1 cellular context compared by ENCODE assay signal in the genomic region with DNA sequence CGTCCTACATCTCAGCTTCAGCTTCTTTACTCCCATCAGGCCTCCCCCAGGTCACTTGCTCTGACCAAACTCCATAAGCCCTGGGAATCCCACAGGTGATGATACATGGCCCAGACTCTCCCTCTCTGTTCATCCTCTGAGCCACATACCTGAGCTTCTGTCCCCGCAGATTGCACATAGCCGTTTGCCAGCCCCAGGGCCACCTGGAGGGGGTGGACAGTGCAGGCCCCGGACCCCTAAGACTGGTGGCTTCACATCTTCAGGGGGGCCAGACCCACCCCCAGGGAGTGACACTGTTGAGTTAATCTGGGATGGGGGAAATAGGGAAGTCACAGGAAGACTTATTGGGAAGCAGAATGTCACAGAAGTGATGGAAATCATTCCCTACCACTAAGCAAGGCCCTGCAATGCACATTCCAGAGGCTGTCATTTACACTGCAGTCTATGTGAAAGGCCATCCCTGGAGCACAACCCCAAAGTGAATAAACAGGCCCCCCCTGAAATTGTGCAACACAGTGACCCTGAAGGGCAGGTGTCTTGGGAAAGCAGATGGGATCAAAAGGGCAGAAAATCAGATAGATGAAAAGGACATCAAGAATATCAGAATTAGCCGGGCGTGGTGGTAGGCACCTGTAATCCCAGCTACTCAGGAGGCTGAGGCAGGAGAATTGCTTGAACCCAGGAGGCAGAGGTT.
TF ChIP-seq lines count a peak whose summit lies in the region.

No MANE protein-coding gene starts in this region.

TF ChIP-seq in HepG2, 621 proteins besides CTCF, POLR2A, EP300 and RAD21 (continued from another document and continues in another):
- TF ChIP-seq, protein P1, sequence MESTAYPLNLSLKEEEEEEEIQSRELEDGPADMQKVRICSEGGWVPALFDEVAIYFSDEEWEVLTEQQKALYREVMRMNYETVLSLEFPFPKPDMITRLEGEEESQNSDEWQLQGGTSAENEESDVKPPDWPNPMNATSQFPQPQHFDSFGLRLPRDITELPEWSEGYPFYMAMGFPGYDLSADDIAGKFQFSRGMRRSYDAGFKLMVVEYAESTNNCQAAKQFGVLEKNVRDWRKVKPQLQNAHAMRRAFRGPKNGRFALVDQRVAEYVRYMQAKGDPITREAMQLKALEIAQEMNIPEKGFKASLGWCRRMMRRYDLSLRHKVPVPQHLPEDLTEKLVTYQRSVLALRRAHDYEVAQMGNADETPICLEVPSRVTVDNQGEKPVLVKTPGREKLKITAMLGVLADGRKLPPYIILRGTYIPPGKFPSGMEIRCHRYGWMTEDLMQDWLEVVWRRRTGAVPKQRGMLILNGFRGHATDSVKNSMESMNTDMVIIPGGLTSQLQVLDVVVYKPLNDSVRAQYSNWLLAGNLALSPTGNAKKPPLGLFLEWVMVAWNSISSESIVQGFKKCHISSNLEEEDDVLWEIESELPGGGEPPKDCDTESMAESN (CRISPR knock-in tag; conservative IDR thresholded peaks at IDR 0.05): peak; percentile 76; the same call in 1 of the 2 replicates
- no peak for TF ChIP-seq RBAK (CRISPR knock-in tag; IDR thresholded peaks at IDR 0.05)
- peak; percentile 82; the same call in 1 of the 2 replicates for TF ChIP-seq HOXA3 (CRISPR knock-in tag; IDR thresholded peaks at IDR 0.05)
- TF ChIP-seq MEF2D (CRISPR knock-in tag; IDR thresholded peaks at IDR 0.05): peak; percentile 85; the same call in 1 of the 2 replicates
- TF ChIP-seq EHMT2 (IDR thresholded peaks at IDR 0.05; ENCODE audit: borderline replicate concordance, low read depth, low read length): no peak
- no peak for TF ChIP-seq PAF1 (CRISPR knock-in tag; IDR thresholded peaks at IDR 0.05)
- no peak for TF ChIP-seq KLF9 (CRISPR knock-in tag; IDR thresholded peaks at IDR 0.05; ENCODE audit: low read depth)
- TF ChIP-seq, protein P2, sequence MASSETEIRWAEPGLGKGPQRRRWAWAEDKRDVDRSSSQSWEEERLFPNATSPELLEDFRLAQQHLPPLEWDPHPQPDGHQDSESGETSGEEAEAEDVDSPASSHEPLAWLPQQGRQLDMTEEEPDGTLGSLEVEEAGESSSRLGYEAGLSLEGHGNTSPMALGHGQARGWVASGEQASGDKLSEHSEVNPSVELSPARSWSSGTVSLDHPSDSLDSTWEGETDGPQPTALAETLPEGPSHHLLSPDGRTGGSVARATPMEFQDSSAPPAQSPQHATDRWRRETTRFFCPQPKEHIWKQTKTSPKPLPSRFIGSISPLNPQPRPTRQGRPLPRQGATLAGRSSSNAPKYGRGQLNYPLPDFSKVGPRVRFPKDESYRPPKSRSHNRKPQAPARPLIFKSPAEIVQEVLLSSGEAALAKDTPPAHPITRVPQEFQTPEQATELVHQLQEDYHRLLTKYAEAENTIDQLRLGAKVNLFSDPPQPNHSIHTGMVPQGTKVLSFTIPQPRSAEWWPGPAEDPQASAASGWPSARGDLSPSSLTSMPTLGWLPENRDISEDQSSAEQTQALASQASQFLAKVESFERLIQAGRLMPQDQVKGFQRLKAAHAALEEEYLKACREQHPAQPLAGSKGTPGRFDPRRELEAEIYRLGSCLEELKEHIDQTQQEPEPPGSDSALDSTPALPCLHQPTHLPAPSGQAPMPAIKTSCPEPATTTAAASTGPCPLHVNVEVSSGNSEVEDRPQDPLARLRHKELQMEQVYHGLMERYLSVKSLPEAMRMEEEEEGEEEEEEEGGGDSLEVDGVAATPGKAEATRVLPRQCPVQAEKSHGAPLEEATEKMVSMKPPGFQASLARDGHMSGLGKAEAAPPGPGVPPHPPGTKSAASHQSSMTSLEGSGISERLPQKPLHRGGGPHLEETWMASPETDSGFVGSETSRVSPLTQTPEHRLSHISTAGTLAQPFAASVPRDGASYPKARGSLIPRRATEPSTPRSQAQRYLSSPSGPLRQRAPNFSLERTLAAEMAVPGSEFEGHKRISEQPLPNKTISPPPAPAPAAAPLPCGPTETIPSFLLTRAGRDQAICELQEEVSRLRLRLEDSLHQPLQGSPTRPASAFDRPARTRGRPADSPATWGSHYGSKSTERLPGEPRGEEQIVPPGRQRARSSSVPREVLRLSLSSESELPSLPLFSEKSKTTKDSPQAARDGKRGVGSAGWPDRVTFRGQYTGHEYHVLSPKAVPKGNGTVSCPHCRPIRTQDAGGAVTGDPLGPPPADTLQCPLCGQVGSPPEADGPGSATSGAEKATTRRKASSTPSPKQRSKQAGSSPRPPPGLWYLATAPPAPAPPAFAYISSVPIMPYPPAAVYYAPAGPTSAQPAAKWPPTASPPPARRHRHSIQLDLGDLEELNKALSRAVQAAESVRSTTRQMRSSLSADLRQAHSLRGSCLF (CRISPR knock-in tag; IDR thresholded peaks at IDR 0.05; ENCODE audit: borderline replicate concordance): no peak
- TF ChIP-seq, protein P3, sequence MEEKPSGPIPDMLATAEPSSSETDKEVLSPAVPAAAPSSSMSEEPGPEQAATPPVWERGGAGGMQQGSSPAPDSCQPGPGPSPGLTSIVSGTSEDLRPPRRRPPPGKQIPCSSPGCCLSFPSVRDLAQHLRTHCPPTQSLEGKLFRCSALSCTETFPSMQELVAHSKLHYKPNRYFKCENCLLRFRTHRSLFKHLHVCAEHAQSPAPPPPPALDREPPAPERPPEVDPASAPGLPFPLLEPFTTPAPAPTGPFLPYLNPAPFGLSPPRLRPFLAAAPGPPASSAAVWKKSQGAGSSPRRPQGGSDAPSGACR (CRISPR knock-in tag; IDR thresholded peaks at IDR 0.05): peak; percentile 93; the same call in 1 of the 2 replicates
- TF ChIP-seq ZNF251 (CRISPR knock-in tag; IDR thresholded peaks at IDR 0.05): no peak
- TF ChIP-seq ZNF329 (CRISPR knock-in tag; IDR thresholded peaks at IDR 0.05; ENCODE audit: low read depth): no peak
- no peak for TF ChIP-seq RBM22 (optimal IDR thresholded peaks at IDR 0.05; ENCODE audit: low read length)
- TF ChIP-seq ZBTB7A (CRISPR knock-in tag; IDR thresholded peaks at IDR 0.05): no peak
- TF ChIP-seq, protein P4, sequence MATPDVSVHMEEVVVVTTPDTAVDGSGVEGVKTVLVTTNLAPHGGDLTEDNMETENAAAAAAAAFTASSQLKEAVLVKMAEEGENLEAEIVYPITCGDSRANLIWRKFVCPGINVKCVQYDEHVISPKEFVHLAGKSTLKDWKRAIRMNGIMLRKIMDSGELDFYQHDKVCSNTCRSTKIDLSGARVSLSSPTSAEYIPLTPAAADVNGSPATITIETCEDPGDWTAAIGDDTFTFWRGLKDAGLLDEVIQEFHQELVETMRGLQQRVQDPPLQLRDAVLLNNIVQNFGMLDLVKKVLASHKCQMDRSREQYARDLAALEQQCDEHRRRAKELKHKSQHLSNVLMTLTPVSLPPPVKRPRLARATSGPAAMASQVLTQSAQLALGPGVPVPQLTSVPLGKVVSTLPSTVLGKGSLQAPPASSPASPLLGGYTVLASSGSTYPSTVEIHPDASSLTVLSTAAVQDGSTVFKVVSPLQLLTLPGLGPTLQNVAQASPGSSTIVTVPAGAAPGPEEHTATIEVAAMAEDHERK (CRISPR knock-in tag; IDR thresholded peaks at IDR 0.05; ENCODE audit: low read depth): no peak
- TF ChIP-seq GPN1 (CRISPR knock-in tag; IDR thresholded peaks at IDR 0.05; ENCODE audit: borderline replicate concordance): no peak
- 0 out of 2 replicates have a peak, but pooled peaks have one; percentile 10 for TF ChIP-seq MAFF (IDR thresholded peaks at IDR 0.05; ENCODE audit: low read depth, low read length)
- TF ChIP-seq, protein P5, sequence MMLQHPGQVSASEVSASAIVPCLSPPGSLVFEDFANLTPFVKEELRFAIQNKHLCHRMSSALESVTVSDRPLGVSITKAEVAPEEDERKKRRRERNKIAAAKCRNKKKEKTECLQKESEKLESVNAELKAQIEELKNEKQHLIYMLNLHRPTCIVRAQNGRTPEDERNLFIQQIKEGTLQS (CRISPR knock-in tag; IDR thresholded peaks at IDR 0.05): no peak
- TF ChIP-seq MZF1 (CRISPR knock-in tag; IDR thresholded peaks at IDR 0.05; ENCODE audit: borderline replicate concordance): 0 out of 2 replicates have a peak, but pooled peaks have one; percentile 27
- no peak for TF ChIP-seq ZNF253 (CRISPR knock-in tag; IDR thresholded peaks at IDR 0.05; ENCODE audit: borderline replicate concordance)
- no peak for TF ChIP-seq MBNL3 (CRISPR knock-in tag; conservative IDR thresholded peaks at IDR 0.05)
- TF ChIP-seq, protein P6, sequence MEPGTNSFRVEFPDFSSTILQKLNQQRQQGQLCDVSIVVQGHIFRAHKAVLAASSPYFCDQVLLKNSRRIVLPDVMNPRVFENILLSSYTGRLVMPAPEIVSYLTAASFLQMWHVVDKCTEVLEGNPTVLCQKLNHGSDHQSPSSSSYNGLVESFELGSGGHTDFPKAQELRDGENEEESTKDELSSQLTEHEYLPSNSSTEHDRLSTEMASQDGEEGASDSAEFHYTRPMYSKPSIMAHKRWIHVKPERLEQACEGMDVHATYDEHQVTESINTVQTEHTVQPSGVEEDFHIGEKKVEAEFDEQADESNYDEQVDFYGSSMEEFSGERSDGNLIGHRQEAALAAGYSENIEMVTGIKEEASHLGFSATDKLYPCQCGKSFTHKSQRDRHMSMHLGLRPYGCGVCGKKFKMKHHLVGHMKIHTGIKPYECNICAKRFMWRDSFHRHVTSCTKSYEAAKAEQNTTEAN (CRISPR knock-in tag; conservative IDR thresholded peaks at IDR 0.05): peak; percentile 87
- no peak for TF ChIP-seq ZNF33B (CRISPR knock-in tag; IDR thresholded peaks at IDR 0.05)
- TF ChIP-seq, protein P7, sequence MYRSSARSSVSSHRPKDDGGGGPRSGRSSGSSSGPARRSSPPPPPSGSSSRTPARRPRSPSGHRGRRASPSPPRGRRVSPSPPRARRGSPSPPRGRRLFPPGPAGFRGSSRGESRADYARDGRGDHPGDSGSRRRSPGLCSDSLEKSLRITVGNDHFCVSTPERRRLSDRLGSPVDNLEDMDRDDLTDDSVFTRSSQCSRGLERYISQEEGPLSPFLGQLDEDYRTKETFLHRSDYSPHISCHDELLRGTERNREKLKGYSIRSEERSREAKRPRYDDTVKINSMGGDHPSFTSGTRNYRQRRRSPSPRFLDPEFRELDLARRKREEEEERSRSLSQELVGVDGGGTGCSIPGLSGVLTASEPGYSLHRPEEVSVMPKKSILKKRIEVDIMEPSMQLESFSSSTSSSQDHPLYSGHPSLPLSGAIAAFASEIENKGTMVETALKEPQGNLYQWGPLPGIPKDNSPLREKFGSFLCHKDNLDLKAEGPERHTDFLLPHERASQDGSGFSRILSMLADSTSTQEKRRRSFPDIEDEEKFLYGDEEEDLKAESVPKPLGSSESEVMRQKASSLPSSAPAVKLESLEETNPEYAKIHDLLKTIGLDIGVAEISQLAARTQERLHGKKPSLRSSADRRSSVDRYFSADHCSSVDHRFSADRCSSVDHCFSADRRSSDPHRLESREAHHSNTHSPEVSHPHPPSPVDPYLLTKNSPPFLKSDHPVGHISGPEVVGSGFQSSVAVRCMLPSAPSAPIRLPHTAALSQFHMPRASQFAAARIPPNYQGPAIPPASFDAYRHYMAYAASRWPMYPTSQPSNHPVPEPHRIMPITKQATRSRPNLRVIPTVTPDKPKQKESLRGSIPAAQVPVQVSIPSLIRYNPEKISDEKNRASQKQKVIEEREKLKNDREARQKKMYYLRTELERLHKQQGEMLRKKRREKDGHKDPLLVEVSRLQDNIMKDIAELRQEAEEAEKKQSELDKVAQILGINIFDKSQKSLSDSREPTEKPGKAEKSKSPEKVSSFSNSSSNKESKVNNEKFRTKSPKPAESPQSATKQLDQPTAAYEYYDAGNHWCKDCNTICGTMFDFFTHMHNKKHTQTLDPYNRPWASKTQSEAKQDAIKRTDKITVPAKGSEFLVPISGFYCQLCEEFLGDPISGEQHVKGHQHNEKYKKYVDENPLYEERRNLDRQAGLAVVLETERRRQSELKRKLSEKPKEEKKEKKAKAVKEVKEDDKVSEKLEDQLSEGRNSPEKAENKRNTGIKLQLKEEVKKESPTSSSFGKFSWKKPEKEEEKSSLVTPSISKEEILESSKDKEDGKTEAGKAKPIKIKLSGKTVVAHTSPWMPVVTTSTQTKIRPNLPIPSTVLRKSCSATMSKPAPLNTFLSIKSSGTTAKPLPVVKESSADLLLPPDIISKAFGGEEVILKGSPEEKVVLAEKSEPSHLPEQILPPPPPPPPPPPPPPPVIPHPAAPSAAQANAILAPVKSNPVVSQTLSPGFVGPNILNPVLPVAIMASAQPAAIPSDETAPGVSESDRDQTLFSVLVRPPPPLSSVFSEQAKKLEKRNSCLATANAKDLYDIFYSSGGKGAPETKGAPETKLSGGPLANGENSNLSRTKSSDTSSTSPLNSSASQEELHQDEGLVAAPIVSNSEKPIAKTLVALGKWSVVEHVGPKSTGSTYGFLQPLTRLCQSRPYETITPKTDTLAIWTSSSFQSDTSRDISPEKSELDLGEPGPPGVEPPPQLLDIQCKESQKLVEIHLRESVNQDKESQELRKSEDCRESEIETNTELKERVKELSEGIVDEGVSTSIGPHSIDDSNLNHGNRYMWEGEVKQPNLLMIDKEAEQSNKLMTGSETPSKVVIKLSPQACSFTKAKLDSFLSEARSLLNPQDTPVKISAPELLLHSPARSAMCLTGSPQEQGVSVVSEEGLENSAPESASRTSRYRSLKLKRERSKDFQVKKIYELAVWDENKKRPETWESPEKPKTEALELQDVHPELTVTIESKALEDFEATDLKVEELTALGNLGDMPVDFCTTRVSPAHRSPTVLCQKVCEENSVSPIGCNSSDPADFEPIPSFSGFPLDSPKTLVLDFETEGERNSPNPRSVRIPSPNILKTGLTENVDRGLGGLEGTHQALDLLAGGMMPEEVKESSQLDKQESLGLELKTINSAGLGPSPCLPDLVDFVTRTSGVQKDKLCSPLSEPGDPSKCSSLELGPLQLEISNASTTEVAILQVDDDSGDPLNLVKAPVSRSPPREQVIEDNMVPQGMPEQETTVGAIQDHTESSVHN (CRISPR knock-in tag; IDR thresholded peaks at IDR 0.05): peak; percentile 94
- no peak for TF ChIP-seq ZNF441 (CRISPR knock-in tag; IDR thresholded peaks at IDR 0.05; ENCODE audit: borderline replicate concordance)
- TF ChIP-seq THYN1 (CRISPR knock-in tag; IDR thresholded peaks at IDR 0.05; ENCODE audit: borderline replicate concordance, low read depth): no peak
- TF ChIP-seq, protein P8, sequence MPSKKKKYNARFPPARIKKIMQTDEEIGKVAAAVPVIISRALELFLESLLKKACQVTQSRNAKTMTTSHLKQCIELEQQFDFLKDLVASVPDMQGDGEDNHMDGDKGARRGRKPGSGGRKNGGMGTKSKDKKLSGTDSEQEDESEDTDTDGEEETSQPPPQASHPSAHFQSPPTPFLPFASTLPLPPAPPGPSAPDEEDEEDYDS (CRISPR knock-in tag; IDR thresholded peaks at IDR 0.05): peak; percentile 35; the same call in 1 of the 2 replicates
- TF ChIP-seq TAF15 (IDR thresholded peaks at IDR 0.05; ENCODE audit: low read depth, low read length, poor library complexity, severe bottlenecking): no peak
- peak; percentile 72; the same call in 1 of the 2 replicates for TF ChIP-seq HOXA5 (CRISPR knock-in tag; IDR thresholded peaks at IDR 0.05)
- no peak for TF ChIP-seq ZNF296 (CRISPR knock-in tag; conservative IDR thresholded peaks at IDR 0.05)
- peak; percentile 93 for TF ChIP-seq MAZ (IDR thresholded peaks at IDR 0.05; ENCODE audit: borderline replicate concordance, low read depth, low read length)
- TF ChIP-seq MAZ (CRISPR knock-in tag; IDR thresholded peaks at IDR 0.05; ENCODE audit: low read depth): peak; percentile 91
- peak; percentile 99 for TF ChIP-seq NR2F6 (IDR thresholded peaks at IDR 0.05)
- peak; percentile 100 for TF ChIP-seq NR2F6 (CRISPR knock-in tag; IDR thresholded peaks at IDR 0.05)
- no peak; the same call in 1 of the 2 replicates for TF ChIP-seq DMAP1 (CRISPR knock-in tag; IDR thresholded peaks at IDR 0.05)
- TF ChIP-seq PHF21A (CRISPR knock-in tag; IDR thresholded peaks at IDR 0.05): peak; percentile 95
- TF ChIP-seq, protein P9, sequence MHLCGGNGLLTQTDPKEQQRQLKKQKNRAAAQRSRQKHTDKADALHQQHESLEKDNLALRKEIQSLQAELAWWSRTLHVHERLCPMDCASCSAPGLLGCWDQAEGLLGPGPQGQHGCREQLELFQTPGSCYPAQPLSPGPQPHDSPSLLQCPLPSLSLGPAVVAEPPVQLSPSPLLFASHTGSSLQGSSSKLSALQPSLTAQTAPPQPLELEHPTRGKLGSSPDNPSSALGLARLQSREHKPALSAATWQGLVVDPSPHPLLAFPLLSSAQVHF (CRISPR knock-in tag; IDR thresholded peaks at IDR 0.05): 0 out of 2 replicates have a peak, but pooled peaks have one; percentile 18
- no peak for TF ChIP-seq JUND (CRISPR knock-in tag; IDR thresholded peaks at IDR 0.05)
- TF ChIP-seq RFXANK (CRISPR knock-in tag; IDR thresholded peaks at IDR 0.05): no peak
